In the genomic region with DNA sequence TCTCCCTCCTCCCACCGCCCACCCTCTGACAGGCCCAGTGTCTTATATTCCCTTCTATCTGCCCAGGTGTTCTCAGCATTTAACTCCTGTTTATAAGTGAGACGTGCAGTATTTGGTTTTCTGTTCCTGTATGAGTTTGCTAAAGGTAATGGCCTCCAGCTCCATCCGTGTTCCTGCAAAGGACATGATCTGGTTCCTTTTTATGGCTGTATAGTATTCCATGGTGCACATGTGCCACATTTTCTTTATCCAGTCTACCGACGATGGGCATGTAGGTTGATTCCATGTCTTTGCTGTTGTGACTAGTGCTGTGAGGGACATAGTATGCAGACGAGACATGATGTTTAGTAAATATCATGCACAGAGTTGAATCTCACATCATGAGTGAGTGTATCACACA, we compare ENCODE assay signal across 10 cellular contexts. TPM values are rescaled to one million over a fixed set of nuclear protein-coding genes. Genes with fewer than 3 reads are reported as not detected.
"Had no signal": no experiment of that assay in that cellular context is flagged by ENCODE, and none has a peak within 500 bp of the region (broad histone marks: within the 10 kb centered on the region; RNA-seq: fewer than 3 reads in every experiment).

No MANE protein-coding gene starts in this region.

- H3K27ac ChIP-seq: HL-60, KMS-11 had no signal

- FAIRE-seq: HepG2, HTR-8/SVneo had no signal

- H3K4me2 ChIP-seq: KMS-11 had no signal

- DNase-seq: IMR-90, KBM-7, KG1 had no signal

- H3K36me3 Mint-ChIP-seq: IgD-negative memory B cell had no signal

- H3K9ac ChIP-seq: KMS-11 had no signal

- H3K27ac Mint-ChIP-seq: IgD-negative memory B cell had no signal

- H3K9me3 Mint-ChIP-seq: IgD-negative memory B cell had no signal

- H3K4me3 Mint-ChIP-seq: IgD-negative memory B cell had no signal

RNA-seq across cellular contexts. Expression of gene SLC6A19, which starts 7.0 kb away (rescaled TPM):
- total RNA-seq: HT-29, HT1080, IMR-90 had no signal
- polyA plus RNA-seq: HepG2, IgD-negative memory B cell, IMR-90 had no signal

RNA-seq across cellular contexts. Expression of gene SLC6A18, which starts 30.8 kb away (rescaled TPM):
- total RNA-seq: HepG2, HT-29, HT1080, IMR-90 had no signal
- polyA plus RNA-seq: HepG2, IgD-negative memory B cell, IMR-90 had no signal
